ENCODE assay signal across 12 cellular contexts in genomic region chr1:94865369-94865768, GRCh38. TPM values are rescaled to one million over a fixed set of nuclear protein-coding genes. Genes with fewer than 3 reads are reported as not detected.
DNase-seq lines count a peak whose midpoint lies in the region; ATAC-seq, FAIRE-seq and TF ChIP-seq lines count a peak whose summit lies in the region.
"Had no signal": no experiment of that assay in that cellular context is flagged by ENCODE, and none has a peak within 500 bp of the region (broad histone marks: within the 10 kb centered on the region; RNA-seq: fewer than 3 reads in every experiment).

No MANE protein-coding gene starts in this region.

- H3K27ac ChIP-seq in liver (ENCODE audit: low read depth in 1 of 2, low read length in 2 of 2), result peak overlapping the region; percentile 20 to 31
- H3K27ac ChIP-seq in HepG2 (ENCODE audit: extremely low read length, insufficient read depth, low read length), result no peak overlapping the region
- H3K27ac ChIP-seq in neural progenitor cell, result no peak overlapping the region
- peak overlapping the region; percentile 78 to 95 for H3K27ac ChIP-seq in aorta (ENCODE audit: low read depth in 1 of 2, low read length in 2 of 2)

- CTCF ChIA-PET in HepG2 (lab: Yijun Ruan, JAX; ENCODE audit: low intra/inter-chr PET ratio, low total read pairs), result no interaction called here

- intact Hi-C loops in HepG2 (cut with micrococcal nuclease; ENCODE audit: unreplicated experiment) (no loop called here), aorta (cut with DNase I) (loop anchor here in 1 of 2 donors (1.0 to 5.0 kb wide), 2 partner anchors 19 to 62 kb away; partner anchors contain the start of gene CNN3)
- intact Hi-C loops in activated CD4-positive, alpha-beta T cell treated with anti-CD3 and anti-CD28 coated beads, Interleukin-2, amount 10 ng/mL, durations not matched to agents 24 days and 14 days (cut with micrococcal nuclease), result no loop called here

- peak overlapping the region; percentile 88 for H3K27ac Mint-ChIP-seq in neural progenitor cell
- no peak overlapping the region for H3K27ac Mint-ChIP-seq in activated CD4-positive, alpha-beta T cell treated with anti-CD3 and anti-CD28 coated beads, Interleukin-2, amount 10 ng/mL, durations not matched to agents 24 days and 14 days
- H3K27ac Mint-ChIP-seq: activated naive CD8-positive, alpha-beta T cell had no signal

- BruUV-seq in HepG2 (replicated peaks; lab: Mats Ljungman, UMichigan), result no TSS peak

- no peak overlapping the region for H3K4me3 Mint-ChIP-seq in neural progenitor cell
- no peak overlapping the region for H3K4me3 Mint-ChIP-seq in activated CD4-positive, alpha-beta T cell treated with anti-CD3 and anti-CD28 coated beads, Interleukin-2, amount 10 ng/mL, durations not matched to agents 24 days and 14 days
- H3K4me3 Mint-ChIP-seq: activated naive CD8-positive, alpha-beta T cell had no signal

- no peaks in the 10 kb centered on the region for H3K27me3 Mint-ChIP-seq in neural progenitor cell (ENCODE audit: insufficient read depth, low read depth)
- peaks cover 16% of the 10 kb centered on the region for H3K27me3 Mint-ChIP-seq in activated CD4-positive, alpha-beta T cell treated with anti-CD3 and anti-CD28 coated beads, Interleukin-2, amount 10 ng/mL, durations not matched to agents 24 days and 14 days
- H3K27me3 Mint-ChIP-seq: activated naive CD8-positive, alpha-beta T cell had no signal

- peaks cover 48% of the 10 kb centered on the region for H3K4me1 Mint-ChIP-seq in neural progenitor cell
- no peaks in the 10 kb centered on the region for H3K4me1 Mint-ChIP-seq in activated CD4-positive, alpha-beta T cell treated with anti-CD3 and anti-CD28 coated beads, Interleukin-2, amount 10 ng/mL, durations not matched to agents 24 days and 14 days

- no peaks in the 10 kb centered on the region for H3K4me1 ChIP-seq in liver (ENCODE audit: control insufficient read depth in 4 of 4, insufficient read depth in 4 of 4, low read length in 3 of 4)
- H3K4me1 ChIP-seq in HepG2 (ENCODE audit: insufficient read depth, low read length), result peaks cover 37% of the 10 kb centered on the region
- peaks cover 49% of the 10 kb centered on the region for H3K4me1 ChIP-seq in neural progenitor cell
- peaks cover 7 to 8% of the 10 kb centered on the region in 2 donors for H3K4me1 ChIP-seq in aorta (ENCODE audit: control insufficient read depth in 1 of 2, insufficient read depth in 2 of 2, low read length in 2 of 2)

- TF ChIP-seq RAD21 in liver (IDR thresholded peaks at IDR 0.05), result no peak
- TF ChIP-seq RAD21 in HepG2 (CRISPR knock-in tag; IDR thresholded peaks at IDR 0.05), result no peak

- no peak for TF ChIP-seq POLR2A in HepG2 (IDR thresholded peaks at IDR 0.05; ENCODE audit: insufficient read depth in 1 of 2, low read depth in 2 of 2, low read length in 2 of 2)

- TF ChIP-seq CTCF in liver (IDR thresholded peaks at IDR 0.05; ENCODE audit: low read depth, low read length, missing input control) (no peak), HepG2 (CRISPR knock-in tag; IDR thresholded peaks at IDR 0.05) (no peak), neural progenitor cell (IDR thresholded peaks at IDR 0.05) (no peak)

- H3K4me3 ChIP-seq in liver (ENCODE audit: low read depth in 1 of 3, low read length in 3 of 3), result no peak overlapping the region
- no peak overlapping the region for H3K4me3 ChIP-seq in HepG2 (replicated peaks in 1 of 3; ENCODE audit: insufficient read depth in 1 of 3, low read depth in 2 of 3, low read length in 3 of 3)
- H3K4me3 ChIP-seq in neural progenitor cell, result no peak overlapping the region
- H3K4me3 ChIP-seq in aorta (ENCODE audit: low read length in 2 of 2), result no peak overlapping the region

- peaks cover 12% of the 10 kb centered on the region for H3F3A ChIP-seq in neural progenitor cell (ENCODE audit: low read depth)

- POLR2A ChIA-PET in HepG2 (lab: Yijun Ruan, JAX), result no interaction called here

- H3K27me3 ChIP-seq in liver (ENCODE audit: control insufficient read depth in 4 of 4, insufficient read depth in 4 of 4, low read length in 3 of 4) (no peaks in the 10 kb centered on the region), HepG2 (ENCODE audit: control insufficient read depth in 1 of 2, insufficient read depth in 2 of 2, low read length in 2 of 2) (no peaks in the 10 kb centered on the region), neural progenitor cell (no peaks in the 10 kb centered on the region), aorta (ENCODE audit: control insufficient read depth in 1 of 2, insufficient read depth in 2 of 2, low read length in 1 of 2) (no peaks in the 10 kb centered on the region)

- H2AFZ ChIP-seq in HepG2 (ENCODE audit: low read length) (no peak overlapping the region), neural progenitor cell (replicated peaks) (no peak overlapping the region)

- no peaks in the 10 kb centered on the region for H3K9me3 ChIP-seq in liver (ENCODE audit: control insufficient read depth in 4 of 4, low read length in 3 of 4)
- H3K9me3 ChIP-seq in HepG2 (ENCODE audit: low read length), result no peaks in the 10 kb centered on the region
- no peaks in the 10 kb centered on the region for H3K9me3 ChIP-seq in neural progenitor cell (ENCODE audit: low read depth)
- H3K9me3 ChIP-seq in aorta (ENCODE audit: control insufficient read depth, low read length), result no peaks in the 10 kb centered on the region

- TF ChIP-seq EP300 in HepG2 (IDR thresholded peaks at IDR 0.05; ENCODE audit: low read depth in 2 of 2, low read length in 2 of 2) (no peak), HepG2 (CRISPR knock-in tag; IDR thresholded peaks at IDR 0.05; ENCODE audit: borderline replicate concordance) (no peak)

- H4K20me1 ChIP-seq in HepG2 (ENCODE audit: insufficient read depth, low read length) (no peaks in the 10 kb centered on the region), neural progenitor cell (ENCODE audit: low read depth) (no peaks in the 10 kb centered on the region)

- WGBS in liver, result 89% methylated on average over 4 of the region's 4 CpGs
- WGBS in HepG2 (ENCODE audit: low lambda C conversion rate), result 96% methylated on average over 4 of the region's 4 CpGs
- 14 to 18% methylated on average over 4 of the region's 4 CpGs for WGBS in aorta, 2 donors

- H3K9me3 Mint-ChIP-seq in neural progenitor cell, result no peaks in the 10 kb centered on the region
- no peaks in the 10 kb centered on the region for H3K9me3 Mint-ChIP-seq in activated CD4-positive, alpha-beta T cell treated with anti-CD3 and anti-CD28 coated beads, Interleukin-2, amount 10 ng/mL, durations not matched to agents 24 days and 14 days

- DNase-seq in HepG2 (ENCODE audit: low spot score) (no peak), fibroblast of the conjunctiva (ENCODE audit: low read depth) (peak; percentile 8), neural progenitor cell (ENCODE audit: low spot score) (no peak), aorta (no peak), NCI-H2029 treated with DMSO at 0.1 percent for 48 hours (lab: John Stamatoyannopoulos, UW) (no peak)
- DNase-seq in activated CD4-positive, alpha-beta T cell treated with anti-CD3 and anti-CD28 coated beads, Interleukin-2, amount 10 ng/mL, durations not matched to agents 24 days and 14 days, result no peak
- DNase-seq: NCI-H187 had no signal

- H3K9ac ChIP-seq in liver (ENCODE audit: low read depth in 1 of 2, low read length in 2 of 2), result no peak overlapping the region
- H3K9ac ChIP-seq in HepG2 (ENCODE audit: insufficient read depth, low read depth, low read length), result no peak overlapping the region
- no peak overlapping the region for H3K9ac ChIP-seq in neural progenitor cell

- H3K79me2 ChIP-seq in HepG2 (ENCODE audit: insufficient read depth, low read length), result no peaks in the 10 kb centered on the region
- no peaks in the 10 kb centered on the region for H3K79me2 ChIP-seq in neural progenitor cell (ENCODE audit: low read depth)

- H3K36me3 Mint-ChIP-seq in neural progenitor cell, result no peaks in the 10 kb centered on the region
- H3K36me3 Mint-ChIP-seq in activated CD4-positive, alpha-beta T cell treated with anti-CD3 and anti-CD28 coated beads, Interleukin-2, amount 10 ng/mL, durations not matched to agents 24 days and 14 days (ENCODE audit: low read depth), result no peaks in the 10 kb centered on the region
- H3K36me3 Mint-ChIP-seq: activated naive CD8-positive, alpha-beta T cell had no signal

- no peak for ATAC-seq in HepG2
- ATAC-seq in aorta (ENCODE audit: low FRiP score), result no peak
- no peak for ATAC-seq in HG03108 (IDR thresholded peaks at IDR 0.05; ENCODE audit: unreplicated experiment)

- H3K4me2 ChIP-seq in HepG2 (ENCODE audit: low read depth, low read length) (no peak overlapping the region), neural progenitor cell (peak overlapping the region; percentile 6)

- H3K36me3 ChIP-seq in liver (ENCODE audit: control insufficient read depth in 4 of 4, insufficient read depth in 3 of 4, low read depth in 1 of 4, low read length in 3 of 4) (peaks cover 0 to 3% (median 0%) of the 10 kb centered on the region in 4 donors), HepG2 (replicated peaks in 1 of 2; ENCODE audit: control insufficient read depth in 1 of 2, insufficient read depth in 2 of 2, low read length in 2 of 2) (peaks cover 0 to 4% of the 10 kb centered on the region in 2 experiments; a peak in 3 of 5 replicates), neural progenitor cell (no peaks in the 10 kb centered on the region), aorta (ENCODE audit: control insufficient read depth in 1 of 2, insufficient read depth in 2 of 2, low read length in 1 of 2) (no peaks in the 10 kb centered on the region)

- in situ Hi-C loops in HepG2 (cut with HindIII; ENCODE audit: extremely low pct_ligation_motif_present, low pct_unique_long_range_greater_than_20kb), result loop anchor here (25.0 kb wide), 1 partner anchor 372 kb away; the partner anchor contains the start of gene RWDD3

- FAIRE-seq in HepG2 (lab: Jason Lieb, UNC), result no peak
- FAIRE-seq: A204.1 had no signal

RNA-seq across cellular contexts. Expression of gene SLC44A3, which starts 45.2 kb away (rescaled TPM):
- total RNA-seq in liver (1 to 10 TPM; 2.4 to 2.6 TPM), HepG2 (2016; rRNA removed; fragmentation: Illumina TruSeq; extraction: Trizol) (3.8 and 6.8 TPM in 2 replicates), neural progenitor cell (ENCODE audit: low replicate concordance) (0.25 and 1.7 TPM in 2 replicates), aorta (1 to 10 TPM; 3.3 to 7.2 TPM)
- polyA plus RNA-seq in liver (1 to 10 TPM; 2.8 TPM), HepG2 (2011; rRNA removed) (11.7 and 14.1 TPM in 2 replicates), aorta (1 to 10 TPM; 2.3 to 5.3 TPM)
- total RNA-seq in HepG2 (2016; cell fraction: cytosol; rRNA removed; fragmentation: Illumina TruSeq; extraction: Trizol; ENCODE audit: low read depth), result 2.6 and 3.7 TPM in 2 replicates
- total RNA-seq in HepG2 (2016; cell fraction: insoluble cytoplasmic fraction; rRNA removed; fragmentation: Illumina TruSeq; extraction: Trizol), result 3.9 and 7.2 TPM in 2 replicates
- 4.5 and 5.9 TPM in 2 replicates for total RNA-seq in HepG2 (2016; cell fraction: membrane; rRNA removed; fragmentation: Illumina TruSeq; extraction: Trizol)
- 6.0 and 9.9 TPM in 2 replicates for total RNA-seq in HepG2 (2016; cell fraction: nucleus; rRNA removed; fragmentation: Illumina TruSeq; extraction: Trizol)
- polyA plus RNA-seq in HepG2 (2011; cell fraction: cytosol; rRNA removed), result 8.5 and 11.2 TPM in 2 replicates
- 8.0 and 8.6 TPM in 2 replicates for polyA plus RNA-seq in HepG2 (2011; cell fraction: nucleus; rRNA removed)
- polyA plus RNA-seq in HepG2 (2012), result 6.3 and 7.4 TPM in 2 replicates
- 2.7 and 3.5 TPM in 2 replicates for polyA plus RNA-seq in HepG2 (2016; cell fraction: cytosol; fragmentation: Illumina TruSeq; extraction: Trizol; ENCODE audit: low read depth)
- 5.4 and 5.5 TPM in 2 replicates for polyA plus RNA-seq in HepG2 (2016; cell fraction: insoluble cytoplasmic fraction; fragmentation: Illumina TruSeq; extraction: Trizol; ENCODE audit: low read depth)
- polyA plus RNA-seq in HepG2 (2016; cell fraction: membrane; fragmentation: Illumina TruSeq; extraction: Trizol; ENCODE audit: low read depth), result 5.3 and 5.4 TPM in 2 replicates
- 12.5 and 12.7 TPM in 2 replicates for polyA plus RNA-seq in HepG2 (2016; cell fraction: nucleus; fragmentation: Illumina TruSeq; extraction: Trizol; ENCODE audit: insufficient read depth, low read depth)
- 0.47 and 12.2 TPM in 2 replicates for polyA minus RNA-seq in HepG2 (2011; rRNA and poly(A)+ RNA removed; ENCODE audit: low replicate concordance)
- 4.6 and 6.4 TPM in 2 replicates for polyA minus RNA-seq in HepG2 (2011; cell fraction: cytosol; rRNA and poly(A)+ RNA removed)
- polyA minus RNA-seq in HepG2 (2011; cell fraction: nucleus; rRNA and poly(A)+ RNA removed), result 14.4 and 16.9 TPM in 2 replicates
- total RNA-seq in activated CD4-positive, alpha-beta T cell treated with anti-CD3 and anti-CD28 coated beads, Interleukin-2, amount 10 ng/mL, durations not matched to agents 24 days and 14 days, result not detected in 2 replicates
- total RNA-seq: T-helper 2 cell treated with Interferon-gamma antibody and Interleukin-4, amounts not matched to agents 100 ng/mL and 5 ng/mL, for 36 hours had no signal

Comparison
In these comparisons a context has a peak if more than half of its experiments do, and no peak if none do; other contexts are left out.
1. H3K27ac ChIP-seq: peak in liver (2 of 2) and aorta (2 of 2); none in HepG2 (single experiment) and neural progenitor cell (single experiment).